In genomic region chr1:67635055-67635809, GRCh38 we compare ENCODE assay signal across 15 cellular contexts. TPM values are rescaled to one million over a fixed set of nuclear protein-coding genes. Genes with fewer than 3 reads are reported as not detected.
DNase-seq lines count a peak whose midpoint lies in the region; ATAC-seq, FAIRE-seq and TF ChIP-seq lines count a peak whose summit lies in the region.
"Had no signal": no experiment of that assay in that cellular context is flagged by ENCODE, and none has a peak within 500 bp of the region (broad histone marks: within the 10 kb centered on the region; RNA-seq: fewer than 3 reads in every experiment).

No MANE protein-coding gene starts in this region.

- no peak; a peak in 1 of 4 replicates for TF ChIP-seq RAD21 in K562 (CRISPR knock-in tag; conservative IDR thresholded peaks at IDR 0.05 in 1 of 2, IDR thresholded peaks at IDR 0.05 in 1 of 2)

- TF ChIP-seq CTCF in Caco-2 (IDR thresholded peaks at IDR 0.05; ENCODE audit: insufficient read depth in 1 of 2, low read depth in 1 of 2, low read length in 1 of 2, severe bottlenecking in 1 of 2, unreplicated experiment in 1 of 2) (no peak), NB4 (IDR thresholded peaks at IDR 0.05; ENCODE audit: low read depth, low read length) (no peak), K562 (IDR thresholded peaks at IDR 0.05 in 2 of 3, conservative IDR thresholded peaks at IDR 0.05 in 1 of 3; ENCODE audit: insufficient read depth in 2 of 3, low read depth in 1 of 3, low read length in 3 of 3) (no peak), neutrophil (IDR thresholded peaks at IDR 0.05) (no peak), upper lobe of right lung (IDR thresholded peaks at IDR 0.05) (no peak), endothelial cell (IDR thresholded peaks at IDR 0.05; ENCODE audit: unreplicated experiment) (no peak)

- H3K4me3 ChIP-seq in Caco-2 (ENCODE audit: low read depth, low read length), result no peak overlapping the region
- no peak overlapping the region for H3K4me3 ChIP-seq in NB4 (ENCODE audit: low read depth, low read length)
- no peak overlapping the region for H3K4me3 ChIP-seq in K562
- peak overlapping the region in 1 of 2 experiments; percentile 7 for H3K4me3 ChIP-seq in neutrophil (ENCODE audit: low read depth in 1 of 2, low read length in 1 of 2)
- H3K4me3 ChIP-seq in upper lobe of right lung, result no peak overlapping the region

- CTCF ChIA-PET in Caco-2 (lab: Charles Lee) (no interaction called here), K562 (lab: Yijun Ruan, JAX; ENCODE audit: low intra/inter-chr PET ratio) (no interaction called here)

- no peak overlapping the region for H3K9ac ChIP-seq in K562 (ENCODE audit: insufficient read depth in 1 of 2, low read depth in 2 of 2, low read length in 2 of 2)

- H3K4me1 Mint-ChIP-seq in Caco-2 (ENCODE audit: low read depth, unreplicated experiment), result peaks cover 34% of the 10 kb centered on the region
- H3K4me1 Mint-ChIP-seq in endothelial cell (ENCODE audit: unreplicated experiment), result peaks cover 19% of the 10 kb centered on the region

- WGBS in K562 (ENCODE audit: insufficient coverage, low coverage, missing lambda C conversion rate), result 74% methylated on average over 13 of the region's 14 CpGs

- H3K27me3 ChIP-seq in Caco-2 (replicated peaks; ENCODE audit: control insufficient read depth, insufficient read depth, low read length) (no peaks in the 10 kb centered on the region), K562 (ENCODE audit: control insufficient read depth in 2 of 2, insufficient read depth in 2 of 2, low read length in 2 of 2) (no peaks in the 10 kb centered on the region), neutrophil (no peaks in the 10 kb centered on the region), upper lobe of right lung (no peaks in the 10 kb centered on the region)

- no peak for TF ChIP-seq EP300 in K562 (IDR thresholded peaks at IDR 0.05; ENCODE audit: low read length)

- H3K9me3 ChIP-seq in Caco-2, result no peaks in the 10 kb centered on the region
- H3K9me3 ChIP-seq in K562 (replicated peaks; ENCODE audit: control insufficient read depth, insufficient read depth, low read depth, low read length), result no peaks in the 10 kb centered on the region
- no peaks in the 10 kb centered on the region for H3K9me3 ChIP-seq in neutrophil
- H3K9me3 ChIP-seq in upper lobe of right lung, result no peaks in the 10 kb centered on the region

- intact Hi-C loops in Caco-2 (cut with micrococcal nuclease; ENCODE audit: unreplicated experiment), result no loop called here
- intact Hi-C loops in K562 (cut with micrococcal nuclease), result no loop called here
- intact Hi-C loops in upper lobe of right lung (cut with DNase I), result no loop called here

- H3K4me3 Mint-ChIP-seq in Caco-2 (ENCODE audit: unreplicated experiment), result no peak overlapping the region
- no peak overlapping the region for H3K4me3 Mint-ChIP-seq in endothelial cell (ENCODE audit: unreplicated experiment)
- H3K4me3 Mint-ChIP-seq: natural killer cell treated with Interleukin-12 subunit alpha and Interleukin-12 subunit beta and Interleukin-15 and Interleukin-18, amount 100 ng/mL, for 72 hours had no signal

- H3K9me1 ChIP-seq in K562 (ENCODE audit: control insufficient read depth, insufficient read depth, low read length), result no peaks in the 10 kb centered on the region

- H3K27me3 Mint-ChIP-seq in Caco-2 (ENCODE audit: insufficient read depth, unreplicated experiment) (no peaks in the 10 kb centered on the region), endothelial cell (ENCODE audit: unreplicated experiment) (peaks cover 2% of the 10 kb centered on the region)
- H3K27me3 Mint-ChIP-seq: natural killer cell treated with Interleukin-12 subunit alpha and Interleukin-12 subunit beta and Interleukin-15 and Interleukin-18, amount 100 ng/mL, for 72 hours had no signal

- FAIRE-seq in K562 (lab: Jason Lieb, UNC), result no peak

- H3K9me3 Mint-ChIP-seq in Caco-2 (ENCODE audit: unreplicated experiment), result peaks cover 9% of the 10 kb centered on the region
- no peaks in the 10 kb centered on the region for H3K9me3 Mint-ChIP-seq in endothelial cell (ENCODE audit: unreplicated experiment)
- H3K9me3 Mint-ChIP-seq: natural killer cell treated with Interleukin-12 subunit alpha and Interleukin-12 subunit beta and Interleukin-15 and Interleukin-18, amount 100 ng/mL, for 72 hours had no signal

- peak overlapping the region; percentile 50 for H2AFZ ChIP-seq in K562 (ENCODE audit: low read depth, low read length)

- no peaks in the 10 kb centered on the region for H3K36me3 ChIP-seq in Caco-2 (ENCODE audit: control insufficient read depth, insufficient read depth, low read length)
- H3K36me3 ChIP-seq in K562 (ENCODE audit: control insufficient read depth, insufficient read depth, low read length), result no peaks in the 10 kb centered on the region
- no peaks in the 10 kb centered on the region for H3K36me3 ChIP-seq in neutrophil
- H3K36me3 ChIP-seq in upper lobe of right lung, result no peaks in the 10 kb centered on the region

- no peak overlapping the region for H3K4me2 ChIP-seq in K562 (ENCODE audit: insufficient read depth, low read length)

- H3K27ac ChIP-seq in K562 (ENCODE audit: extremely low read depth, low read depth, low read length) (no peak overlapping the region; the same call in 2 of the 3 replicates), neutrophil (peak overlapping the region; percentile 48), upper lobe of right lung (no peak overlapping the region)

- BruUV-seq in Caco-2 (replicated peaks; lab: Mats Ljungman, UMichigan), result no TSS peak
- BruUV-seq in K562 (replicated peaks; lab: Mats Ljungman, UMichigan), result no TSS peak

- in situ Hi-C loops in K562 (cut with MboI), result no loop called here

- H3K27ac Mint-ChIP-seq in Caco-2 (ENCODE audit: unreplicated experiment) (peak overlapping the region; percentile 73), endothelial cell (ENCODE audit: unreplicated experiment) (no peak overlapping the region)
- H3K27ac Mint-ChIP-seq: natural killer cell treated with Interleukin-12 subunit alpha and Interleukin-12 subunit beta and Interleukin-15 and Interleukin-18, amount 100 ng/mL, for 72 hours had no signal

- peaks cover 56% of the 10 kb centered on the region for H3K4me1 ChIP-seq in Caco-2
- peaks cover 0 to 2% of the 10 kb centered on the region in 2 experiments; a peak in 3 of 5 replicates for H3K4me1 ChIP-seq in K562 (replicated peaks in 1 of 2; ENCODE audit: control insufficient read depth in 2 of 2, insufficient read depth in 2 of 2, low read length in 2 of 2)
- H3K4me1 ChIP-seq in neutrophil (ENCODE audit: control insufficient read depth in 1 of 2, insufficient read depth in 1 of 2, low read depth in 1 of 2, low read length in 1 of 2), result peaks cover 9 to 18% of the 10 kb centered on the region in 2 experiments
- H3K4me1 ChIP-seq in upper lobe of right lung, result no peaks in the 10 kb centered on the region

- no peaks in the 10 kb centered on the region for H4K20me1 ChIP-seq in K562 (replicated peaks; ENCODE audit: control insufficient read depth, insufficient read depth, low read length)

- H3K79me2 ChIP-seq in K562 (ENCODE audit: control insufficient read depth, insufficient read depth, low read length), result no peaks in the 10 kb centered on the region

- no peak for ATAC-seq in K562
- ATAC-seq in GM21515 (IDR thresholded peaks at IDR 0.05; ENCODE audit: unreplicated experiment), result no peak
- no peak for ATAC-seq in upper lobe of right lung
- ATAC-seq: natural killer cell treated with Interleukin-12 subunit alpha and Interleukin-12 subunit beta and Interleukin-15 and Interleukin-18, amount 100 ng/mL, for 72 hours had no signal

- DNase-seq in Caco-2, result no peak
- peak; percentile 57 for DNase-seq in NB4 (ENCODE audit: low read depth)
- DNase-seq in K562 (ENCODE audit: extremely low read depth in 1 of 4, low spot score in 3 of 4), result no peak
- no peak for DNase-seq in SK-N-DZ (ENCODE audit: low spot score)
- no peak for DNase-seq in upper lobe of right lung
- DNase-seq in endothelial cell (ENCODE audit: low spot score), result no peak
- DNase-seq: activated CD4-positive, alpha-beta T cell treated with anti-CD3 and anti-CD28 coated beads for 1 hour; activated naive CD4-positive, alpha-beta T cell treated with Interleukin-2 at 50 U/mL for 16 hours; MM.1S; NCI-H526; retina; T-helper 1 cell had no signal

- H3K36me3 Mint-ChIP-seq in Caco-2 (ENCODE audit: insufficient read depth, unreplicated experiment) (no peaks in the 10 kb centered on the region), endothelial cell (ENCODE audit: low read depth, unreplicated experiment) (no peaks in the 10 kb centered on the region)
- H3K36me3 Mint-ChIP-seq: natural killer cell treated with Interleukin-12 subunit alpha and Interleukin-12 subunit beta and Interleukin-15 and Interleukin-18, amount 100 ng/mL, for 72 hours had no signal

- POLR2A ChIA-PET in Caco-2 (lab: Charles Lee) (no interaction called here), K562 (lab: Yijun Ruan, JAX) (interaction anchor here (0.6 kb wide), 1 partner anchor 11 kb away, joined by 10 read pairs; no protein-coding TSS in a partner anchor)

- TF ChIP-seq POLR2A in NB4 (IDR thresholded peaks at IDR 0.05; ENCODE audit: extremely low read depth, insufficient read length) (no peak), K562 (conservative IDR thresholded peaks at IDR 0.05) (no peak)

TF ChIP-seq in K562, 482 proteins besides CTCF, POLR2A, EP300 and RAD21 (continues in another document):
- TF ChIP-seq CAMTA2 (CRISPR knock-in tag; conservative IDR thresholded peaks at IDR 0.05), result no peak
- TF ChIP-seq BHLHE40 (IDR thresholded peaks at IDR 0.05; ENCODE audit: low read length), result no peak

RNA-seq across cellular contexts. Expression of gene GADD45A, which starts 49.8 kb away (rescaled TPM):
- total RNA-seq in Caco-2 (2022) (58.6 and 59.0 TPM in 2 replicates), K562 (2014; rRNA removed) (124 and 128 TPM in 2 replicates), K562 (2014; rRNA removed; fragmentation: Illumina TruSeq; extraction: Trizol) (47.2 and 53.9 TPM in 2 replicates), K562 (2015; rRNA removed; fragmentation: Illumina TruSeq; extraction: Trizol) (35.6 and 36.3 TPM in 2 replicates), K562 (2021) (131 and 156 TPM in 2 replicates), upper lobe of right lung (16.4 TPM), endothelial cell (ENCODE audit: unreplicated experiment) (46.5 TPM)
- total RNA-seq in K562 (2011; cell fraction: chromatin; rRNA removed; ENCODE audit: low replicate concordance), result 90.8 and 102 TPM in 2 replicates
- 107 and 116 TPM in 2 replicates for total RNA-seq in K562 (2011; cell fraction: nucleolus; rRNA removed)
- 70.0 and 72.2 TPM in 2 replicates for total RNA-seq in K562 (2011; cell fraction: nucleoplasm; rRNA removed)
- polyA plus RNA-seq in K562 (2011; rRNA removed) (62.1 and 67.7 TPM in 2 replicates), K562 (2014; fragmentation: Illumina TruSeq; extraction: Trizol) (70.7 and 71.9 TPM in 2 replicates), K562 (2014; fragmentation: Nextera tagmentation; extraction: Ambion mirVana) (10 to 100 TPM; 21.3 to 22.4 TPM), K562 (2014; rRNA removed) (118 and 142 TPM in 2 replicates)
- 70.5 and 81.1 TPM in 2 replicates for polyA plus RNA-seq in K562 (2011; cell fraction: cytosol; rRNA removed)
- polyA plus RNA-seq in K562 (2011; cell fraction: nucleus; rRNA removed), result 121 and 179 TPM in 2 replicates
- polyA plus RNA-seq in K562 (2012), result 105 and 115 TPM in 2 replicates
- 20.1 and 28.5 TPM in 2 replicates for polyA minus RNA-seq in K562 (2011; rRNA and poly(A)+ RNA removed)
- 39.4 and 64.1 TPM in 2 replicates for polyA minus RNA-seq in K562 (2011; cell fraction: cytosol; rRNA and poly(A)+ RNA removed)
- polyA minus RNA-seq in K562 (2011; cell fraction: nucleus; rRNA and poly(A)+ RNA removed), result 113 and 146 TPM in 2 replicates
- polyA plus RNA-seq in SK-N-DZ (2014; cell fraction: cytosol; rRNA removed), result 21.2 and 29.5 TPM in 2 replicates
- polyA plus RNA-seq in SK-N-DZ (2014; cell fraction: nucleus; rRNA removed), result 57.2 and 60.1 TPM in 2 replicates
